ENCODE assay signal across 13 cellular contexts in genomic region chr6:181049-181654, GRCh38.
DNase-seq lines count a peak whose midpoint lies in the region; ATAC-seq, FAIRE-seq and TF ChIP-seq lines count a peak whose summit lies in the region.
"Had no signal": no experiment of that assay in that cellular context is flagged by ENCODE, and none has a peak within 500 bp of the region (broad histone marks: within the 10 kb centered on the region; RNA-seq: fewer than 3 reads in every experiment).

No MANE protein-coding gene starts in this region.

- no peaks in the 10 kb centered on the region for H3K36me3 Mint-ChIP-seq in memory B cell

- no peak overlapping the region for H3K4me3 ChIP-seq in kidney (ENCODE audit: low read length in 2 of 2)
- H3K4me3 ChIP-seq: esophagus muscularis mucosa, SJCRH30 had no signal

- peaks cover 8% of the 10 kb centered on the region for H3K27me3 Mint-ChIP-seq in memory B cell

- FAIRE-seq in kidney (lab: Jason Lieb, UNC), result no peak
- FAIRE-seq: H1, keratinocyte had no signal

- ATAC-seq in GM18861 (IDR thresholded peaks at IDR 0.05; ENCODE audit: unreplicated experiment) (peak; percentile 62), GM21423 (IDR thresholded peaks at IDR 0.05; ENCODE audit: unreplicated experiment) (peak; percentile 67), HG03280 (IDR thresholded peaks at IDR 0.05; ENCODE audit: unreplicated experiment) (peak; percentile 51), memory B cell (ENCODE audit: low read depth) (peak; percentile 60)

- H3K9ac ChIP-seq in kidney (ENCODE audit: low read length in 2 of 2), result no peak overlapping the region

- intact Hi-C loops in kidney (cut with DNase I), result no loop called here

- H3K27ac ChIP-seq in kidney (ENCODE audit: low read depth in 2 of 2, low read length in 2 of 2), result no peak overlapping the region
- H3K27ac ChIP-seq: esophagus muscularis mucosa, neutrophil, SJCRH30 had no signal

- DNase-seq in memory B cell (ENCODE audit: low spot score in 2 of 2) (no peak), kidney (no peak), occipital lobe (lab: John Stamatoyannopoulos, UW) (no peak), cerebellar cortex (ENCODE audit: low spot score) (no peak)
- DNase-seq: NCI-H2081 treated with DMSO at 0.1 percent for 48 hours, SJCRH30 had no signal

- H3K4me3 Mint-ChIP-seq in memory B cell, result peak overlapping the region; percentile 39

- TF ChIP-seq CTCF in kidney (IDR thresholded peaks at IDR 0.05; ENCODE audit: borderline replicate concordance, extremely low read depth, insufficient read depth), result no peak

- H3K27ac Mint-ChIP-seq in memory B cell, result peak overlapping the region; percentile 3

- H3K9me3 Mint-ChIP-seq in memory B cell, result no peaks in the 10 kb centered on the region

- no peaks in the 10 kb centered on the region for H3K9me3 ChIP-seq in kidney (ENCODE audit: control insufficient read depth in 1 of 2, low read length in 2 of 2)
- H3K9me3 ChIP-seq: esophagus muscularis mucosa, neutrophil, SJCRH30 had no signal

- H3K4me1 ChIP-seq in kidney (ENCODE audit: control insufficient read depth in 1 of 2, insufficient read depth in 1 of 2, low read depth in 1 of 2, low read length in 2 of 2), result no peaks in the 10 kb centered on the region
- H3K4me1 ChIP-seq: esophagus muscularis mucosa, SJCRH30 had no signal

- peaks cover 35% of the 10 kb centered on the region for H3K4me1 Mint-ChIP-seq in memory B cell

- no peaks in the 10 kb centered on the region for H3K36me3 ChIP-seq in kidney (ENCODE audit: control insufficient read depth in 1 of 2, insufficient read depth in 2 of 2, low read length in 2 of 2)
- H3K36me3 ChIP-seq: esophagus muscularis mucosa, neutrophil, SJCRH30 had no signal
